1 cellular context compared by ENCODE assay signal in the genomic region with DNA sequence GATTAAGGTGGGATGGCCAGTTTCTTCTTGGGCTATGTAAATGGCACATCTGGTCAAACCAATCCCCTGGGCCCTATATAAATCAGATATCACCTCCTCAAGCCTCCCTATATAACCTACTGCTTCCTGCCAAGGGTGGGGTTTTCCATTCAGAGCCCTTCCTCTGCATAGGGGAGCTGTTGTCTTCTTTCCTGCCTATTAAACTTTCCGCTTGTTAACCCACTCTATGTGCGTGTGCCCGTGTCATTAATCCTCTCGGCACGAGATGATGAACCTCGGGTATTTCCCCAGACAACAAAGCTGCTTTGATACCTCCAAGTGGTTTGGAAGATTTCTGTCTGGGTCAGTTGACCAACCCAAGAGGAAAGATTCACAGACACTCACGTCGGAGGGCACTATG.
TF ChIP-seq lines count a peak whose summit lies in the region.

No MANE protein-coding gene starts in this region.

TF ChIP-seq in GM12878, 131 proteins besides CTCF, POLR2A, EP300 and RAD21 (continued from another document):
- TF ChIP-seq, protein P1, sequence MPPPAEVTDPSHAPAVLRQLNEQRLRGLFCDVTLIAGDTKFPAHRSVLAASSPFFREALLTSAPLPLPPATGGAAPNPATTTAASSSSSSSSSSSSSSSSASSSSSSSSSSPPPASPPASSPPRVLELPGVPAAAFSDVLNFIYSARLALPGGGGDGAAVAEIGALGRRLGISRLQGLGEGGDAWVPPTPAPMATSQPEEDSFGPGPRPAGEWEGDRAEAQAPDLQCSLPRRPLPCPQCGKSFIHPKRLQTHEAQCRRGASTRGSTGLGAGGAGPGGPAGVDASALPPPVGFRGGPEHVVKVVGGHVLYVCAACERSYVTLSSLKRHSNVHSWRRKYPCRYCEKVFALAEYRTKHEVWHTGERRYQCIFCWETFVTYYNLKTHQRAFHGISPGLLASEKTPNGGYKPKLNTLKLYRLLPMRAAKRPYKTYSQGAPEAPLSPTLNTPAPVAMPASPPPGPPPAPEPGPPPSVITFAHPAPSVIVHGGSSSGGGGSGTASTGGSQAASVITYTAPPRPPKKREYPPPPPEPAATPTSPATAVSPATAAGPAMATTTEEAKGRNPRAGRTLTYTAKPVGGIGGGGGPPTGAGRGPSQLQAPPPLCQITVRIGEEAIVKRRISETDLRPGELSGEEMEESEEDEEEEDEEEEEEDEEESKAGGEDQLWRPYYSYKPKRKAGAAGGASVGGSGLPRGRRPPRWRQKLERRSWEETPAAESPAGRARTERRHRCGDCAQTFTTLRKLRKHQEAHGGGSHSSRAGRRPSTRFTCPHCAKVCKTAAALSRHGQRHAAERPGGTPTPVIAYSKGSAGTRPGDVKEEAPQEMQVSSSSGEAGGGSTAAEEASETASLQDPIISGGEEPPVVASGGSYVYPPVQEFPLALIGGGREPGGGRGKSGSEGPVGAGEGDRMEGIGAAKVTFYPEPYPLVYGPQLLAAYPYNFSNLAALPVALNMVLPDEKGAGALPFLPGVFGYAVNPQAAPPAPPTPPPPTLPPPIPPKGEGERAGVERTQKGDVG (CRISPR knock-in tag; IDR thresholded peaks at IDR 0.05): no peak
- TF ChIP-seq ZZZ3 (IDR thresholded peaks at IDR 0.05; ENCODE audit: control insufficient read depth, insufficient read length, low read depth) (no peak), BCL11A (IDR thresholded peaks at IDR 0.05; ENCODE audit: low read depth, low read length) (peak; percentile 73; the same call in 1 of the 2 replicates), PKNOX1 (IDR thresholded peaks at IDR 0.05) (no peak), MEF2B (IDR thresholded peaks at IDR 0.05; ENCODE audit: partially characterized antibody, poor library complexity, severe bottlenecking) (peak; percentile 23), CBX3 (IDR thresholded peaks at IDR 0.05; ENCODE audit: borderline replicate concordance, low read depth) (no peak), POLR2AphosphoS2 (IDR thresholded peaks at IDR 0.05; ENCODE audit: low read depth, low read length) (no peak), ZBED1 (IDR thresholded peaks at IDR 0.05; ENCODE audit: borderline replicate concordance) (no peak), ZNF592 (IDR thresholded peaks at IDR 0.05) (no peak), PAX5 (IDR thresholded peaks at IDR 0.05; ENCODE audit: borderline replicate concordance, low read depth, low read length) (no peak), EED (IDR thresholded peaks at IDR 0.05; ENCODE audit: low read depth) (no peak), FOXK2 (IDR thresholded peaks at IDR 0.05) (no peak), IKZF1 (conservative IDR thresholded peaks at IDR 0.05) (no peak), FOS (IDR thresholded peaks at IDR 0.05; ENCODE audit: borderline replicate concordance, extremely low read depth, insufficient read length) (no peak)
- TF ChIP-seq, protein P2, sequence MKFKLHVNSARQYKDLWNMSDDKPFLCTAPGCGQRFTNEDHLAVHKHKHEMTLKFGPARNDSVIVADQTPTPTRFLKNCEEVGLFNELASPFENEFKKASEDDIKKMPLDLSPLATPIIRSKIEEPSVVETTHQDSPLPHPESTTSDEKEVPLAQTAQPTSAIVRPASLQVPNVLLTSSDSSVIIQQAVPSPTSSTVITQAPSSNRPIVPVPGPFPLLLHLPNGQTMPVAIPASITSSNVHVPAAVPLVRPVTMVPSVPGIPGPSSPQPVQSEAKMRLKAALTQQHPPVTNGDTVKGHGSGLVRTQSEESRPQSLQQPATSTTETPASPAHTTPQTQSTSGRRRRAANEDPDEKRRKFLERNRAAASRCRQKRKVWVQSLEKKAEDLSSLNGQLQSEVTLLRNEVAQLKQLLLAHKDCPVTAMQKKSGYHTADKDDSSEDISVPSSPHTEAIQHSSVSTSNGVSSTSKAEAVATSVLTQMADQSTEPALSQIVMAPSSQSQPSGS (IDR thresholded peaks at IDR 0.05; ENCODE audit: low read length): no peak
- TF ChIP-seq, protein P3, sequence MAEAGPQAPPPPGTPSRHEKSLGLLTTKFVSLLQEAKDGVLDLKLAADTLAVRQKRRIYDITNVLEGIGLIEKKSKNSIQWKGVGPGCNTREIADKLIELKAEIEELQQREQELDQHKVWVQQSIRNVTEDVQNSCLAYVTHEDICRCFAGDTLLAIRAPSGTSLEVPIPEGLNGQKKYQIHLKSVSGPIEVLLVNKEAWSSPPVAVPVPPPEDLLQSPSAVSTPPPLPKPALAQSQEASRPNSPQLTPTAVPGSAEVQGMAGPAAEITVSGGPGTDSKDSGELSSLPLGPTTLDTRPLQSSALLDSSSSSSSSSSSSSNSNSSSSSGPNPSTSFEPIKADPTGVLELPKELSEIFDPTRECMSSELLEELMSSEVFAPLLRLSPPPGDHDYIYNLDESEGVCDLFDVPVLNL (IDR thresholded peaks at IDR 0.05; ENCODE audit: low read depth, low read length): no peak
- TF ChIP-seq, protein P4, sequence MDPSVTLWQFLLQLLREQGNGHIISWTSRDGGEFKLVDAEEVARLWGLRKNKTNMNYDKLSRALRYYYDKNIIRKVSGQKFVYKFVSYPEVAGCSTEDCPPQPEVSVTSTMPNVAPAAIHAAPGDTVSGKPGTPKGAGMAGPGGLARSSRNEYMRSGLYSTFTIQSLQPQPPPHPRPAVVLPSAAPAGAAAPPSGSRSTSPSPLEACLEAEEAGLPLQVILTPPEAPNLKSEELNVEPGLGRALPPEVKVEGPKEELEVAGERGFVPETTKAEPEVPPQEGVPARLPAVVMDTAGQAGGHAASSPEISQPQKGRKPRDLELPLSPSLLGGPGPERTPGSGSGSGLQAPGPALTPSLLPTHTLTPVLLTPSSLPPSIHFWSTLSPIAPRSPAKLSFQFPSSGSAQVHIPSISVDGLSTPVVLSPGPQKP (IDR thresholded peaks at IDR 0.05; ENCODE audit: low read depth, low read length): no peak
- TF ChIP-seq, protein P5, sequence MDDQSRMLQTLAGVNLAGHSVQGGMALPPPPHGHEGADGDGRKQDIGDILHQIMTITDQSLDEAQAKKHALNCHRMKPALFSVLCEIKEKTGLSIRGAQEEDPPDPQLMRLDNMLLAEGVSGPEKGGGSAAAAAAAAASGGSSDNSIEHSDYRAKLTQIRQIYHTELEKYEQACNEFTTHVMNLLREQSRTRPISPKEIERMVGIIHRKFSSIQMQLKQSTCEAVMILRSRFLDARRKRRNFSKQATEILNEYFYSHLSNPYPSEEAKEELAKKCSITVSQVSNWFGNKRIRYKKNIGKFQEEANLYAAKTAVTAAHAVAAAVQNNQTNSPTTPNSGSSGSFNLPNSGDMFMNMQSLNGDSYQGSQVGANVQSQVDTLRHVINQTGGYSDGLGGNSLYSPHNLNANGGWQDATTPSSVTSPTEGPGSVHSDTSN (IDR thresholded peaks at IDR 0.05; ENCODE audit: insufficient replicate concordance, low read depth, low read length): no peak
- TF ChIP-seq, protein P6, sequence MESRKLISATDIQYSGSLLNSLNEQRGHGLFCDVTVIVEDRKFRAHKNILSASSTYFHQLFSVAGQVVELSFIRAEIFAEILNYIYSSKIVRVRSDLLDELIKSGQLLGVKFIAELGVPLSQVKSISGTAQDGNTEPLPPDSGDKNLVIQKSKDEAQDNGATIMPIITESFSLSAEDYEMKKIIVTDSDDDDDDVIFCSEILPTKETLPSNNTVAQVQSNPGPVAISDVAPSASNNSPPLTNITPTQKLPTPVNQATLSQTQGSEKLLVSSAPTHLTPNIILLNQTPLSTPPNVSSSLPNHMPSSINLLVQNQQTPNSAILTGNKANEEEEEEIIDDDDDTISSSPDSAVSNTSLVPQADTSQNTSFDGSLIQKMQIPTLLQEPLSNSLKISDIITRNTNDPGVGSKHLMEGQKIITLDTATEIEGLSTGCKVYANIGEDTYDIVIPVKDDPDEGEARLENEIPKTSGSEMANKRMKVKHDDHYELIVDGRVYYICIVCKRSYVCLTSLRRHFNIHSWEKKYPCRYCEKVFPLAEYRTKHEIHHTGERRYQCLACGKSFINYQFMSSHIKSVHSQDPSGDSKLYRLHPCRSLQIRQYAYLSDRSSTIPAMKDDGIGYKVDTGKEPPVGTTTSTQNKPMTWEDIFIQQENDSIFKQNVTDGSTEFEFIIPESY (IDR thresholded peaks at IDR 0.05): no peak
- TF ChIP-seq, protein P7, sequence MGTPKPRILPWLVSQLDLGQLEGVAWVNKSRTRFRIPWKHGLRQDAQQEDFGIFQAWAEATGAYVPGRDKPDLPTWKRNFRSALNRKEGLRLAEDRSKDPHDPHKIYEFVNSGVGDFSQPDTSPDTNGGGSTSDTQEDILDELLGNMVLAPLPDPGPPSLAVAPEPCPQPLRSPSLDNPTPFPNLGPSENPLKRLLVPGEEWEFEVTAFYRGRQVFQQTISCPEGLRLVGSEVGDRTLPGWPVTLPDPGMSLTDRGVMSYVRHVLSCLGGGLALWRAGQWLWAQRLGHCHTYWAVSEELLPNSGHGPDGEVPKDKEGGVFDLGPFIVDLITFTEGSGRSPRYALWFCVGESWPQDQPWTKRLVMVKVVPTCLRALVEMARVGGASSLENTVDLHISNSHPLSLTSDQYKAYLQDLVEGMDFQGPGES (IDR thresholded peaks at IDR 0.05): no peak
